In the genomic region with DNA sequence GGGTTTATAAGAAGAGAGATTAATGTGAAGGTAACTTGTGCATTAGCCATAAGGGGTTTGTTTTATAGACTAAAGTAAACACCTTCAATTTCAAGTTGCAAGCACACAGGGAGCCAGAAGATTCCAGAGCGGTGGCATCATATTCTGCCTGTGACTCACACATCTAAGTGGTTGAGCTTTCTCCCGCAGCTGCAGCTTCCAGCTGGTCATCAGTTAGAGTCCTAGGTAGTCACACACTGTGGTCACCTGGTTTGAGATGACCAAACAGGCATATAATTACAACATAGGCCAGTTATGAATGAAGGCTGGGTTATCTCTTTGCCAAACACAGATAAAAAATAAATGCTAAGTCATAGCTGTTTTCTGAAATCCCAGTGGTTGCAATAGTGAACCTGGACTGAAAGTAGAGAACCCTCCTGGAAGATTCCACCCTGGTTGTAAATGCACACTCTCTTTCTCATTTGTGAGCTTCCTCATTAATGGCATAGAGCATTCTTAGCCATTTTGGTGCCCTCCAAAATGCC, we compare ENCODE assay signal across 8 cellular contexts.
A peak's percentile ranks its signal among the peaks of the same experiment; 100 is the strongest.
DNase-seq lines count a peak whose midpoint lies in the region; ATAC-seq and TF ChIP-seq lines count a peak whose summit lies in the region.

No MANE protein-coding gene starts in this region.

- H3K27ac Mint-ChIP-seq in osteocyte (ENCODE audit: unreplicated experiment) (peak overlapping the region; percentile 61), progenitor cell of endocrine pancreas (no peak overlapping the region), natural killer cell (no peak overlapping the region)

- H3K4me3 ChIP-seq in epithelial cell of proximal tubule (ENCODE audit: low read depth, low read length): no peak overlapping the region

- TF ChIP-seq CTCF in epithelial cell of proximal tubule (conservative IDR thresholded peaks at IDR 0.05; ENCODE audit: low read depth, low read length) (no peak), osteocyte (IDR thresholded peaks at IDR 0.05) (no peak), progenitor cell of endocrine pancreas (IDR thresholded peaks at IDR 0.05; ENCODE audit: unreplicated experiment) (no peak), natural killer cell (IDR thresholded peaks at IDR 0.05) (no peak)

- H3K4me3 Mint-ChIP-seq in osteocyte (ENCODE audit: unreplicated experiment) (no peak overlapping the region), progenitor cell of endocrine pancreas (ENCODE audit: low read depth) (no peak overlapping the region), natural killer cell (no peak overlapping the region)

- H3K4me1 Mint-ChIP-seq in osteocyte (ENCODE audit: unreplicated experiment): peaks cover 20% of the 10 kb centered on the region
- peaks cover 3% of the 10 kb centered on the region for H3K4me1 Mint-ChIP-seq in progenitor cell of endocrine pancreas (ENCODE audit: low read depth)
- H3K4me1 Mint-ChIP-seq in natural killer cell: peaks cover 32 to 35% of the 10 kb centered on the region in 2 donors

- H3K36me3 Mint-ChIP-seq in osteocyte (ENCODE audit: unreplicated experiment) (peaks cover 3% of the 10 kb centered on the region), progenitor cell of endocrine pancreas (ENCODE audit: insufficient read depth) (no peaks in the 10 kb centered on the region), natural killer cell (no peaks in the 10 kb centered on the region)

- DNase-seq in EL (peak; percentile 98), NCI-H460 (ENCODE audit: extremely low read depth, low read depth) (peak; percentile 80), epithelial cell of proximal tubule (ENCODE audit: low read depth) (peak; percentile 96), osteocyte (ENCODE audit: extremely low spot score, unreplicated experiment) (no peak), progenitor cell of endocrine pancreas (ENCODE audit: low spot score, unreplicated experiment) (no peak), natural killer cell (no peak)
- DNase-seq in stimulated activated CD4-positive, alpha-beta T cell treated with anti-CD3 and anti-CD28 coated beads, Interleukin-12 subunit alpha, Interleukin-12 subunit beta, amount 100 ng/mL, for 4 hours: no peak

- H3K27me3 Mint-ChIP-seq in osteocyte (ENCODE audit: unreplicated experiment) (no peaks in the 10 kb centered on the region), progenitor cell of endocrine pancreas (no peaks in the 10 kb centered on the region), natural killer cell (ENCODE audit: low read depth in 2 of 2) (no peaks in the 10 kb centered on the region)

- no peak for ATAC-seq in GM18907 (IDR thresholded peaks at IDR 0.05; ENCODE audit: unreplicated experiment)
- ATAC-seq in natural killer cell: no peak

- intact Hi-C loops in natural killer cell (cut with micrococcal nuclease): no loop called here

- H3K9me3 Mint-ChIP-seq in osteocyte (ENCODE audit: unreplicated experiment) (no peaks in the 10 kb centered on the region), progenitor cell of endocrine pancreas (ENCODE audit: low read depth) (peaks cover 2% of the 10 kb centered on the region), natural killer cell (peaks cover 0 to 3% of the 10 kb centered on the region in 2 donors)

Comparison
In these comparisons a context has a peak if more than half of its experiments do, and no peak if none do; other contexts are left out.
1. DNase-seq: peak in EL (single experiment), NCI-H460 (single experiment) and epithelial cell of proximal tubule (single experiment); none in osteocyte (single experiment), stimulated activated CD4-positive, alpha-beta T cell treated with anti-CD3 and anti-CD28 coated beads, Interleukin-12 subunit alpha, Interleukin-12 subunit beta, amount 100 ng/mL, for 4 hours (single experiment), progenitor cell of endocrine pancreas (single experiment) and natural killer cell (single experiment).